19 cellular contexts compared by ENCODE assay signal in the genomic region with DNA sequence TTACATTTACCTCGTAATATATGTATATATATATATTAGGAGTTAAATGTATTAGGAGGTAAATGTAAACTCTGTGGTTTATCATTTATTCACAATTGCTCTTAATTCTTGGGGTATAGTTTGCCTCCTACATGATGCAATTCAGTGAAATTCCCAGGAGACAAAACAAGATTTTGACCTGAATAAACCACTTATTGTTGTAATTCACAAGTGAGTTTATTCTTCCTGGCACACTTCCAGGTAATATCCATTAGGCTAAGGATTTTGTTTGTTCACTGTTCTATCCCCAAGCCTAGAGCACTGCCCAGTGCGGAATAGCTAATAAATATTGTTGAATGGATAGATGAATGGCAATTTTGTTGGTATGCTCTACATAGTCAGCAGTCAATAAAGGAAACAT. TPM values are rescaled to one million over a fixed set of nuclear protein-coding genes. Genes with fewer than 3 reads are reported as not detected.
A peak's percentile ranks its signal among the peaks of the same experiment; 100 is the strongest.
DNase-seq lines count a peak whose midpoint lies in the region; ATAC-seq and TF ChIP-seq lines count a peak whose summit lies in the region.
"Had no signal": no experiment of that assay in that cellular context is flagged by ENCODE, and none has a peak within 500 bp of the region (broad histone marks: within the 10 kb centered on the region; RNA-seq: fewer than 3 reads in every experiment).

No MANE protein-coding gene starts in this region.

- peak; percentile 47 for DNase-seq in DMS53 (lab: John Stamatoyannopoulos, UW)
- no peak for DNase-seq in NB4 (ENCODE audit: low read depth)
- peak; percentile 77 for DNase-seq in NCI-H82 treated with DMSO at 0.1 percent for 48 hours (lab: John Stamatoyannopoulos, UW; ENCODE audit: unreplicated experiment)
- DNase-seq in fibroblast of the conjunctiva (ENCODE audit: low read depth), result peak; percentile 54
- DNase-seq in AG08396 (ENCODE audit: low spot score), result no peak
- no peak for DNase-seq in left lung
- DNase-seq in BE2C, result no peak
- DNase-seq: activated naive CD8-positive, alpha-beta T cell treated with anti-CD3 and anti-CD28 coated beads for 36 hours; activated T-cell treated with anti-CD3 and anti-CD28 coated beads, Interleukin-2, amount 50 U/mL, for 24 hours; Karpas-422; NCI-H187; NK-92 treated with Interleukin-12 subunit alpha and Interleukin-12 subunit beta, amount 100 ng/mL, for 24 hours; sigmoid colon; substantia nigra had no signal

- H3K4me3 ChIP-seq in NB4 (ENCODE audit: low read depth, low read length) (peak overlapping the region; percentile 14), left lung (no peak overlapping the region), BE2C (ENCODE audit: low read depth, low read length) (no peak overlapping the region)
- H3K4me3 ChIP-seq: sigmoid colon had no signal

- TF ChIP-seq CTCF in NB4 (IDR thresholded peaks at IDR 0.05; ENCODE audit: low read depth, low read length) (no peak), left lung (IDR thresholded peaks at IDR 0.05) (no peak), BE2C (IDR thresholded peaks at IDR 0.05; ENCODE audit: low read depth, low read length) (no peak)

- ATAC-seq in left lung, result no peak

- intact Hi-C loops in left lung (cut with DNase I), result no loop called here

- H3K9me3 ChIP-seq in left lung (no peaks in the 10 kb centered on the region), BE2C (no peaks in the 10 kb centered on the region)
- H3K9me3 ChIP-seq: sigmoid colon had no signal

- H3K36me3 ChIP-seq in left lung (no peaks in the 10 kb centered on the region), BE2C (no peaks in the 10 kb centered on the region; the same call in none of the 2 replicates)
- H3K36me3 ChIP-seq: sigmoid colon had no signal

- H3K27me3 ChIP-seq in left lung (no peaks in the 10 kb centered on the region), BE2C (no peaks in the 10 kb centered on the region)
- H3K27me3 ChIP-seq: sigmoid colon had no signal

- H3K4me1 ChIP-seq in left lung, result peaks cover 0 to 32% of the 10 kb centered on the region in 2 donors
- no peaks in the 10 kb centered on the region for H3K4me1 ChIP-seq in BE2C

- H3K27ac ChIP-seq in left lung, result no peak overlapping the region
- H3K27ac ChIP-seq: epithelial cell of prostate, RWPE1, sigmoid colon had no signal

- TF ChIP-seq POLR2A in NB4 (IDR thresholded peaks at IDR 0.05; ENCODE audit: extremely low read depth, insufficient read length), result no peak

RNA-seq across cellular contexts. Expression of a gene that starts 3.0 kb away (rescaled TPM):
- total RNA-seq in left lung, result 10 to 100 TPM in 1 of 2 donors, 1 to 10 TPM in 1; 9.5 to 10.3 TPM
- polyA plus RNA-seq in BE2C (2012; ENCODE audit: insufficient read depth, insufficient read length, low read depth), result 12.1 TPM

RNA-seq across cellular contexts. Expression of a gene that starts 12.7 kb away (rescaled TPM):
- not detected for total RNA-seq in left lung
- polyA plus RNA-seq in BE2C (2012; ENCODE audit: insufficient read depth, insufficient read length, low read depth), result not detected
- total RNA-seq: activated naive CD8-positive, alpha-beta T cell treated with anti-CD3 and anti-CD28 coated beads for 36 hours; lower leg skin; myocyte; osteocyte; sigmoid colon had no signal
- polyA plus RNA-seq: sigmoid colon had no signal

RNA-seq across cellular contexts. Expression of a gene that starts 39.6 kb away (rescaled TPM):
- total RNA-seq in left lung, result 1 to 10 TPM; 1.9 to 3.1 TPM
- not detected for polyA plus RNA-seq in BE2C (2012; ENCODE audit: insufficient read depth, insufficient read length, low read depth)

Comparison
In these comparisons a context has a peak if more than half of its experiments do, and no peak if none do; other contexts are left out.
1. DNase-seq: peak in DMS53 (single experiment), NCI-H82 treated with DMSO at 0.1 percent for 48 hours (single experiment) and fibroblast of the conjunctiva (single experiment); none in NB4 (single experiment), AG08396 (single experiment), left lung (0 of 2) and BE2C (single experiment).